9 cellular contexts compared by ENCODE assay signal in the genomic region with DNA sequence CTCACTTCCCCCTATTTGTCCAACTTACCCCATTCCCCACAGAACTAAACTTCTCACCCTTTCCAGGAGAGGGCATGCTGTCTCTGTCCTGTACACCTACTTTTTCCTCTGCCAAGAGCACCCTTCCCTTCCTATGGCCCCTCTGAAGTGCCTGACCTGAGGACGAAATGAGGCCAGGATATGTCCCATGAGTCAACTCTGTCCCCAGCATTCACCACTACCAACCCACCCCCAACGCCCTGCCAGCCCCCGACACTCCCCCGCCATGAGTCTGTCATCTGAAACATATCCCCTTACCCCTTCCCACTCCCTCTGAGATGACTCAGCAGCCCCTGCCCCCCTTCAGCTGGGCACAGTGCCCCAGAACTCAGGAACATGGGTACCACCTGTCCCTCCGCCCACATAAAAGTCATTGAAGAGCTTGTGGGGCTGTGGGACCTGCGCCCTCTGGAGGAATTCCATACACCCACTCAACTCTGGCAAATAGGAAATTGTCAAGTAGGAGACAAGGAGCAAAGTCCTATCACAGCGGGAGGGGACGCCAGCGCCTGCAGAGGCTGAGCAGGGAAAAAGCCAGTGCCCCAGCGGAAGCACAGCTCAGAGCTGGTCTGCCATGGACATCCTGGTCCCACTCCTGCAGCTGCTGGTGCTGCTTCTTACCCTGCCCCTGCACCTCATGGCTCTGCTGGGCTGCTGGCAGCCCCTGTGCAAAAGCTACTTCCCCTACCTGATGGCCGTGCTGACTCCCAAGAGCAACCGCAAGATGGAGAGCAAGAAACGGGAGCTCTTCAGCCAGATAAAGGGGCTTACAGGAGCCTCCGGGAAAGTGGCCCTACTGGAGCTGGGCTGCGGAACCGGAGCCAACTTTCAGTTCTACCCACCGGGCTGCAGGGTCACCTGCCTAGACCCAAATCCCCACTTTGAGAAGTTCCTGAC. TPM values are rescaled to one million over a fixed set of nuclear protein-coding genes. Genes with fewer than 3 reads are reported as not detected.
DNase-seq lines count a peak whose midpoint lies in the region; ATAC-seq, FAIRE-seq and TF ChIP-seq lines count a peak whose summit lies in the region.
"Had no signal": no experiment of that assay in that cellular context is flagged by ENCODE, and none has a peak within 500 bp of the region (broad histone marks: within the 10 kb centered on the region; RNA-seq: fewer than 3 reads in every experiment).

No MANE protein-coding gene starts in this region.

- no peaks in the 10 kb centered on the region for H3K9me1 ChIP-seq in K562 (ENCODE audit: control insufficient read depth, insufficient read depth, low read length)
- no peaks in the 10 kb centered on the region for H3K9me1 ChIP-seq in keratinocyte (ENCODE audit: control insufficient read depth, extremely low read depth, insufficient read depth, low read length)

- no peak overlapping the region for H3K27ac Mint-ChIP-seq in activated naive CD4-positive, alpha-beta T cell treated with anti-CD3 and anti-CD28 coated beads for 36 hours
- no peak overlapping the region for H3K27ac Mint-ChIP-seq in stimulated activated naive CD8-positive, alpha-beta T cell treated with anti-CD3 and anti-CD28 coated beads, Interleukin-15, amount 100 ng/mL, for 72 hours

- dilution Hi-C loops in keratinocyte (cut with MboI; ENCODE audit: extremely low pct_ligation_motif_present, low sequenced_read_pairs) = no loop called here

- POLR2A ChIA-PET in K562 (lab: Yijun Ruan, JAX) = interaction anchor here (0.6 to 1.4 kb wide), 3 partner anchors 13 to 82 kb away, joined by 3 to 4 read pairs (median 3); no protein-coding TSS in a partner anchor

- CTCF ChIA-PET in activated naive CD4-positive, alpha-beta T cell treated with anti-CD3 and anti-CD28 coated beads for 36 hours (lab: Charles Lee) = interaction anchor here (0.7 to 1.0 kb wide), 2 partner anchors 14 to 25 kb away, joined by 3 to 4 read pairs; no protein-coding TSS in a partner anchor
- CTCF ChIA-PET in K562 (lab: Yijun Ruan, JAX; ENCODE audit: low intra/inter-chr PET ratio) = interaction anchor here (0.8 kb wide), 1 partner anchor 56 kb away, joined by 3 read pairs; no protein-coding TSS in a partner anchor

- peaks cover 29 to 50% of the 10 kb centered on the region in 2 experiments for H3K27me3 ChIP-seq in K562 (ENCODE audit: control insufficient read depth in 2 of 2, insufficient read depth in 2 of 2, low read length in 2 of 2)
- peaks cover 12% of the 10 kb centered on the region for H3K27me3 ChIP-seq in keratinocyte (ENCODE audit: control insufficient read depth, extremely low read depth, insufficient read depth, low read length)

- TF ChIP-seq RAD21 in K562 (CRISPR knock-in tag; conservative IDR thresholded peaks at IDR 0.05 in 1 of 2, IDR thresholded peaks at IDR 0.05 in 1 of 2) = peak in 1 of 2 experiments; percentile 22; a peak in 3 of 4 replicates

- H3K27me3 Mint-ChIP-seq in activated naive CD4-positive, alpha-beta T cell treated with anti-CD3 and anti-CD28 coated beads for 36 hours (ENCODE audit: low read depth) = peaks cover 16% of the 10 kb centered on the region
- H3K27me3 Mint-ChIP-seq in stimulated activated naive CD8-positive, alpha-beta T cell treated with anti-CD3 and anti-CD28 coated beads, Interleukin-15, amount 100 ng/mL, for 72 hours = peaks cover 33% of the 10 kb centered on the region

- no peak for TF ChIP-seq POLR2A in K562 (conservative IDR thresholded peaks at IDR 0.05)

- TF ChIP-seq EP300 in K562 (IDR thresholded peaks at IDR 0.05; ENCODE audit: low read length) = no peak

- H3K36me3 Mint-ChIP-seq in activated naive CD4-positive, alpha-beta T cell treated with anti-CD3 and anti-CD28 coated beads for 36 hours (ENCODE audit: low read depth) = no peaks in the 10 kb centered on the region

- BruUV-seq in K562 (replicated peaks; lab: Mats Ljungman, UMichigan) = no TSS peak

- FAIRE-seq in K562 (lab: Jason Lieb, UNC) (peak; percentile 79), keratinocyte (lab: Jason Lieb, UNC) (no peak)

- H3K79me2 ChIP-seq in K562 (ENCODE audit: control insufficient read depth, insufficient read depth, low read length) (no peaks in the 10 kb centered on the region), keratinocyte (ENCODE audit: control insufficient read depth, insufficient read depth, low read length) (no peaks in the 10 kb centered on the region)

- no peak overlapping the region; the same call in 2 of the 3 replicates for H3K27ac ChIP-seq in K562 (ENCODE audit: extremely low read depth, low read depth, low read length)
- no peak overlapping the region for H3K27ac ChIP-seq in keratinocyte (ENCODE audit: control insufficient read depth, insufficient read depth, low read length)

- H3K36me3 ChIP-seq in K562 (ENCODE audit: control insufficient read depth, insufficient read depth, low read length) (no peaks in the 10 kb centered on the region), keratinocyte (ENCODE audit: control insufficient read depth in 2 of 2, extremely low read depth in 1 of 2, insufficient read depth in 2 of 2, low read length in 2 of 2) (no peaks in the 10 kb centered on the region)

- peak overlapping the region; percentile 66 for H3K4me2 ChIP-seq in K562 (ENCODE audit: insufficient read depth, low read length)
- H3K4me2 ChIP-seq in keratinocyte (ENCODE audit: control insufficient read depth, extremely low read depth, insufficient read depth, low read depth, low read length) = no peak overlapping the region

- H2AFZ ChIP-seq in K562 (ENCODE audit: low read depth, low read length) (peak overlapping the region; percentile 84), keratinocyte (ENCODE audit: control insufficient read depth, low read length) (no peak overlapping the region)

- H3K4me3 Mint-ChIP-seq in activated naive CD4-positive, alpha-beta T cell treated with anti-CD3 and anti-CD28 coated beads for 36 hours = no peak overlapping the region
- H3K4me3 Mint-ChIP-seq in stimulated activated naive CD8-positive, alpha-beta T cell treated with anti-CD3 and anti-CD28 coated beads, Interleukin-15, amount 100 ng/mL, for 72 hours = peak overlapping the region in 1 of 2 donors; percentile 54

- peak overlapping the region; percentile 29 for H3K4me3 ChIP-seq in K562
- no peak overlapping the region for H3K4me3 ChIP-seq in keratinocyte (ENCODE audit: control insufficient read depth in 2 of 3, extremely low read depth in 1 of 3, insufficient read depth in 2 of 3, low read depth in 1 of 3, low read length in 3 of 3)

- H3K9me3 Mint-ChIP-seq in activated naive CD4-positive, alpha-beta T cell treated with anti-CD3 and anti-CD28 coated beads for 36 hours = no peaks in the 10 kb centered on the region
- H3K9me3 Mint-ChIP-seq in stimulated activated naive CD8-positive, alpha-beta T cell treated with anti-CD3 and anti-CD28 coated beads, Interleukin-15, amount 100 ng/mL, for 72 hours = no peaks in the 10 kb centered on the region

- peak overlapping the region in 1 of 2 experiments; percentile 84; a peak in 2 of 4 replicates for H3K9ac ChIP-seq in K562 (ENCODE audit: insufficient read depth in 1 of 2, low read depth in 2 of 2, low read length in 2 of 2)
- H3K9ac ChIP-seq in keratinocyte (ENCODE audit: control insufficient read depth, extremely low read depth, insufficient read depth, low read length) = no peak overlapping the region

- peak; percentile 55 to 80 (median 64) for TF ChIP-seq CTCF in K562 (IDR thresholded peaks at IDR 0.05 in 2 of 3, conservative IDR thresholded peaks at IDR 0.05 in 1 of 3; ENCODE audit: insufficient read depth in 2 of 3, low read depth in 1 of 3, low read length in 3 of 3)
- TF ChIP-seq CTCF in keratinocyte (optimal IDR thresholded peaks at IDR 0.05 in 1 of 3, IDR thresholded peaks at IDR 0.05 in 1 of 3, conservative IDR thresholded peaks at IDR 0.05 in 1 of 3; ENCODE audit: extremely low read depth in 1 of 3, insufficient read depth in 2 of 3, low read length in 3 of 3) = peak; percentile 11 to 68 (median 33)

- DNase-seq in activated naive CD4-positive, alpha-beta T cell treated with Interleukin-2 at 50 U/mL for 16 hours = peak; percentile 4
- DNase-seq in activated naive CD4-positive, alpha-beta T cell treated with anti-CD3 and anti-CD28 coated beads for 36 hours = no peak
- DNase-seq in NCI-H2227 treated with DMSO at 0.1 percent for 48 hours (lab: John Stamatoyannopoulos, UW) (peak; percentile 31), K562 (ENCODE audit: extremely low read depth in 1 of 4, low spot score in 3 of 4) (peak in 3 of 4 experiments; percentile 20 to 71 (median 56)), keratinocyte (ENCODE audit: low read depth, low spot score) (no peak)
- DNase-seq in stimulated activated naive CD8-positive, alpha-beta T cell treated with anti-CD3 and anti-CD28 coated beads, Interleukin-15, amount 100 ng/mL, for 72 hours = no peak

- WGBS in K562 (ENCODE audit: insufficient coverage, low coverage, missing lambda C conversion rate) = 6% methylated on average over 17 of the region's 17 CpGs

- peaks cover 6% of the 10 kb centered on the region for H3K4me1 Mint-ChIP-seq in activated naive CD4-positive, alpha-beta T cell treated with anti-CD3 and anti-CD28 coated beads for 36 hours (ENCODE audit: low read depth)
- peaks cover 14% of the 10 kb centered on the region for H3K4me1 Mint-ChIP-seq in stimulated activated naive CD8-positive, alpha-beta T cell treated with anti-CD3 and anti-CD28 coated beads, Interleukin-15, amount 100 ng/mL, for 72 hours

- H4K20me1 ChIP-seq in K562 (replicated peaks; ENCODE audit: control insufficient read depth, insufficient read depth, low read length) (no peaks in the 10 kb centered on the region), keratinocyte (ENCODE audit: control insufficient read depth, extremely low read depth, insufficient read depth, low read length) (no peaks in the 10 kb centered on the region)

- in situ Hi-C loops in K562 (cut with MboI) = no loop called here

- H3K4me1 ChIP-seq in K562 (replicated peaks in 1 of 2; ENCODE audit: control insufficient read depth in 2 of 2, insufficient read depth in 2 of 2, low read length in 2 of 2) = peaks cover 0 to 11% of the 10 kb centered on the region in 2 experiments; a peak in 2 of 5 replicates
- no peaks in the 10 kb centered on the region for H3K4me1 ChIP-seq in keratinocyte (ENCODE audit: control insufficient read depth, extremely low read depth, insufficient read depth, low read length)

- ATAC-seq in K562 (peak; percentile 84), GM18873 (IDR thresholded peaks at IDR 0.05; ENCODE audit: low FRiP score, unreplicated experiment) (no peak), GM18867 (IDR thresholded peaks at IDR 0.05; ENCODE audit: unreplicated experiment) (no peak)
- ATAC-seq in stimulated activated naive CD8-positive, alpha-beta T cell treated with anti-CD3 and anti-CD28 coated beads, Interleukin-15, amount 100 ng/mL, for 72 hours = peak; percentile 70

- intact Hi-C loops in activated naive CD4-positive, alpha-beta T cell treated with anti-CD3 and anti-CD28 coated beads for 36 hours (cut with micrococcal nuclease) = loop anchor here (1.0 kb wide), 1 partner anchor 56 kb away; no protein-coding TSS in a partner anchor
- intact Hi-C loops in K562 (cut with micrococcal nuclease) = loop anchor here (1.0 to 2.0 kb wide), 3 partner anchors 25 to 56 kb away; a partner anchor contains a TSS

- H3K9me3 ChIP-seq in K562 (replicated peaks; ENCODE audit: control insufficient read depth, insufficient read depth, low read depth, low read length) (no peaks in the 10 kb centered on the region), keratinocyte (ENCODE audit: control insufficient read depth, low read depth, low read length) (no peaks in the 10 kb centered on the region)

RNA-seq across cellular contexts. Expression of a gene that starts 26.3 kb away (rescaled TPM):
- 1 to 10 TPM; 3.9 to 4.8 TPM for total RNA-seq in activated naive CD4-positive, alpha-beta T cell treated with anti-CD3 and anti-CD28 coated beads for 36 hours
- total RNA-seq in K562 (2011; cell fraction: chromatin; rRNA removed; ENCODE audit: low replicate concordance) = 5.3 and 10.3 TPM in 2 replicates
- total RNA-seq in K562 (2011; cell fraction: nucleolus; rRNA removed) = 6.2 and 6.7 TPM in 2 replicates
- 7.4 and 7.6 TPM in 2 replicates for total RNA-seq in K562 (2011; cell fraction: nucleoplasm; rRNA removed)
- total RNA-seq in K562 (2014; rRNA removed) (0.18 and 0.57 TPM in 2 replicates), K562 (2014; rRNA removed; fragmentation: Illumina TruSeq; extraction: Trizol) (0.41 and 0.55 TPM in 2 replicates), K562 (2015; rRNA removed; fragmentation: Illumina TruSeq; extraction: Trizol) (0.53 and 0.58 TPM in 2 replicates), K562 (2021) (1.9 and 2.3 TPM in 2 replicates)
- polyA plus RNA-seq in K562 (2011; rRNA removed) (0.67 and 1.6 TPM in 2 replicates), K562 (2014; fragmentation: Illumina TruSeq; extraction: Trizol) (1.1 and 1.4 TPM in 2 replicates), K562 (2014; fragmentation: Nextera tagmentation; extraction: Ambion mirVana) (under 1 TPM in 1 of 2 experiments, not detected in 1; 0.11 TPM), K562 (2014; rRNA removed) (0.54 and 0.96 TPM in 2 replicates), keratinocyte (0.04 to 0.19 TPM (median 0.07 TPM) in 3 replicates)
- 0.89 and 0.93 TPM in 2 replicates for polyA plus RNA-seq in K562 (2011; cell fraction: cytosol; rRNA removed)
- polyA plus RNA-seq in K562 (2011; cell fraction: nucleus; rRNA removed) = 12.9 and 17.7 TPM in 2 replicates
- 1.0 and 2.6 TPM in 2 replicates for polyA plus RNA-seq in K562 (2012)
- polyA minus RNA-seq in K562 (2011; rRNA and poly(A)+ RNA removed) = 0.46 and 0.57 TPM in 2 replicates
- not detected in 2 replicates for polyA minus RNA-seq in K562 (2011; cell fraction: cytosol; rRNA and poly(A)+ RNA removed)
- polyA minus RNA-seq in K562 (2011; cell fraction: nucleus; rRNA and poly(A)+ RNA removed) = 1.6 and 2.3 TPM in 2 replicates
- polyA plus RNA-seq in keratinocyte (2011; ENCODE audit: low read depth) = 0.44 TPM
- 0.27 TPM in 1 of 2 replicates, not detected in the other for polyA plus RNA-seq in keratinocyte (2011; cell fraction: cytosol; rRNA removed)
- 0.45 and 0.51 TPM in 2 replicates for polyA plus RNA-seq in keratinocyte (2011; cell fraction: nucleus; rRNA removed)
- 0.24 and 0.95 TPM in 2 replicates for polyA plus RNA-seq in keratinocyte (2012; ENCODE audit: low replicate concordance)
- 0.20 TPM in 1 of 3 replicates, not detected in the others for polyA minus RNA-seq in keratinocyte
- polyA minus RNA-seq in keratinocyte (2011; cell fraction: cytosol; rRNA and poly(A)+ RNA removed) = not detected
- polyA minus RNA-seq in keratinocyte (2011; cell fraction: nucleus; rRNA and poly(A)+ RNA removed) = not detected in 2 replicates

RNA-seq across cellular contexts. Expression of a gene that starts 34.4 kb away (rescaled TPM):
- total RNA-seq in activated naive CD4-positive, alpha-beta T cell treated with anti-CD3 and anti-CD28 coated beads for 36 hours = 100 to 1,000 TPM; 118 to 124 TPM
- total RNA-seq in K562 (2011; cell fraction: chromatin; rRNA removed; ENCODE audit: low replicate concordance) = 9.0 and 26.9 TPM in 2 replicates
- total RNA-seq in K562 (2011; cell fraction: nucleolus; rRNA removed) = 23.7 and 30.0 TPM in 2 replicates
- 23.8 and 24.1 TPM in 2 replicates for total RNA-seq in K562 (2011; cell fraction: nucleoplasm; rRNA removed)
- 124 and 125 TPM in 2 replicates for total RNA-seq in K562 (2014; rRNA removed)
- total RNA-seq in K562 (2014; rRNA removed; fragmentation: Illumina TruSeq; extraction: Trizol) = 52.1 and 75.2 TPM in 2 replicates
- total RNA-seq in K562 (2015; rRNA removed; fragmentation: Illumina TruSeq; extraction: Trizol) = 82.9 and 84.6 TPM in 2 replicates
- total RNA-seq in K562 (2021) = 81.8 and 83.5 TPM in 2 replicates
- 86.4 and 95.8 TPM in 2 replicates for polyA plus RNA-seq in K562 (2011; rRNA removed)
- polyA plus RNA-seq in K562 (2011; cell fraction: cytosol; rRNA removed) = 120 and 170 TPM in 2 replicates
- polyA plus RNA-seq in K562 (2011; cell fraction: nucleus; rRNA removed) = 46.8 and 53.7 TPM in 2 replicates
- polyA plus RNA-seq in K562 (2012) = 100 and 125 TPM in 2 replicates
- polyA plus RNA-seq in K562 (2014; fragmentation: Illumina TruSeq; extraction: Trizol) = 98.8 and 108 TPM in 2 replicates
- 100 to 1,000 TPM; 122 to 139 TPM for polyA plus RNA-seq in K562 (2014; fragmentation: Nextera tagmentation; extraction: Ambion mirVana)
- polyA plus RNA-seq in K562 (2014; rRNA removed) = 134 and 161 TPM in 2 replicates
- polyA minus RNA-seq in K562 (2011; rRNA and poly(A)+ RNA removed) = 34.1 and 43.5 TPM in 2 replicates
- polyA minus RNA-seq in K562 (2011; cell fraction: cytosol; rRNA and poly(A)+ RNA removed) = 22.0 and 22.4 TPM in 2 replicates
- polyA minus RNA-seq in K562 (2011; cell fraction: nucleus; rRNA and poly(A)+ RNA removed) = 9.7 and 9.8 TPM in 2 replicates
- polyA plus RNA-seq in keratinocyte = 53.1 to 68.2 TPM (median 62.5 TPM) in 3 replicates
- polyA plus RNA-seq in keratinocyte (2011; ENCODE audit: low read depth) = 27.4 TPM
- 47.9 and 70.6 TPM in 2 replicates for polyA plus RNA-seq in keratinocyte (2011; cell fraction: cytosol; rRNA removed)
- polyA plus RNA-seq in keratinocyte (2011; cell fraction: nucleus; rRNA removed) = 17.0 and 20.4 TPM in 2 replicates
- 39.8 and 73.4 TPM in 2 replicates for polyA plus RNA-seq in keratinocyte (2012; ENCODE audit: low replicate concordance)
- 25.8 to 32.3 TPM (median 31.8 TPM) in 3 replicates for polyA minus RNA-seq in keratinocyte
- 25.7 TPM for polyA minus RNA-seq in keratinocyte (2011; cell fraction: cytosol; rRNA and poly(A)+ RNA removed)
- polyA minus RNA-seq in keratinocyte (2011; cell fraction: nucleus; rRNA and poly(A)+ RNA removed) = 5.3 and 10.4 TPM in 2 replicates

RNA-seq across cellular contexts. Expression of a gene that starts 38.8 kb away (rescaled TPM):
- total RNA-seq in activated naive CD4-positive, alpha-beta T cell treated with anti-CD3 and anti-CD28 coated beads for 36 hours = 1 to 10 TPM; 2.1 to 2.6 TPM
- 10.5 and 25.4 TPM in 2 replicates for total RNA-seq in K562 (2011; cell fraction: chromatin; rRNA removed; ENCODE audit: low replicate concordance)
- 12.8 and 20.5 TPM in 2 replicates for total RNA-seq in K562 (2011; cell fraction: nucleolus; rRNA removed)
- 12.5 and 18.9 TPM in 2 replicates for total RNA-seq in K562 (2011; cell fraction: nucleoplasm; rRNA removed)
- 1.7 TPM in 1 of 2 replicates, not detected in the other for total RNA-seq in K562 (2014; rRNA removed)
- total RNA-seq in K562 (2014; rRNA removed; fragmentation: Illumina TruSeq; extraction: Trizol) = 1.1 and 1.5 TPM in 2 replicates
- total RNA-seq in K562 (2015; rRNA removed; fragmentation: Illumina TruSeq; extraction: Trizol) = 0.60 and 2.0 TPM in 2 replicates
- 1.0 and 1.5 TPM in 2 replicates for total RNA-seq in K562 (2021)
- polyA plus RNA-seq in K562 (2011; rRNA removed) = 1.6 TPM in 2 replicates
- polyA plus RNA-seq in K562 (2011; cell fraction: cytosol; rRNA removed) = 0.56 and 0.92 TPM in 2 replicates
- 5.6 and 6.6 TPM in 2 replicates for polyA plus RNA-seq in K562 (2011; cell fraction: nucleus; rRNA removed)
- polyA plus RNA-seq in K562 (2012) = 0.52 and 2.5 TPM in 2 replicates
- 0.21 and 0.28 TPM in 2 replicates for polyA plus RNA-seq in K562 (2014; fragmentation: Illumina TruSeq; extraction: Trizol)
- under 1 TPM; 0.41 to 0.46 TPM for polyA plus RNA-seq in K562 (2014; fragmentation: Nextera tagmentation; extraction: Ambion mirVana)
- 0.62 and 1.2 TPM in 2 replicates for polyA plus RNA-seq in K562 (2014; rRNA removed)
- polyA minus RNA-seq in K562 (2011; rRNA and poly(A)+ RNA removed) = 2.8 and 4.0 TPM in 2 replicates
- polyA minus RNA-seq in K562 (2011; cell fraction: cytosol; rRNA and poly(A)+ RNA removed) = 1.1 TPM in 1 of 2 replicates, not detected in the other
- 5.1 and 6.1 TPM in 2 replicates for polyA minus RNA-seq in K562 (2011; cell fraction: nucleus; rRNA and poly(A)+ RNA removed)
- polyA plus RNA-seq in keratinocyte = 0.67 to 1.2 TPM (median 0.77 TPM) in 3 replicates
- polyA plus RNA-seq in keratinocyte (2011; ENCODE audit: low read depth) = not detected
- polyA plus RNA-seq in keratinocyte (2011; cell fraction: cytosol; rRNA removed) = 0.18 and 0.47 TPM in 2 replicates
- polyA plus RNA-seq in keratinocyte (2011; cell fraction: nucleus; rRNA removed) = 3.4 and 5.0 TPM in 2 replicates
- polyA plus RNA-seq in keratinocyte (2012; ENCODE audit: low replicate concordance) = 0.79 and 1.8 TPM in 2 replicates
- 1.2 to 2.9 TPM (median 2.1 TPM) in 3 replicates for polyA minus RNA-seq in keratinocyte
- not detected for polyA minus RNA-seq in keratinocyte (2011; cell fraction: cytosol; rRNA and poly(A)+ RNA removed)
- polyA minus RNA-seq in keratinocyte (2011; cell fraction: nucleus; rRNA and poly(A)+ RNA removed) = not detected in 2 replicates

RNA-seq across cellular contexts. Expression of a gene that starts 44.7 kb away (rescaled TPM):
- not detected for total RNA-seq in activated naive CD4-positive, alpha-beta T cell treated with anti-CD3 and anti-CD28 coated beads for 36 hours
- total RNA-seq in K562 (2011; cell fraction: chromatin; rRNA removed; ENCODE audit: low replicate concordance) = not detected in 2 replicates
- not detected in 2 replicates for total RNA-seq in K562 (2011; cell fraction: nucleolus; rRNA removed)
- not detected in 2 replicates for total RNA-seq in K562 (2011; cell fraction: nucleoplasm; rRNA removed)
- total RNA-seq in K562 (2014; rRNA removed) (not detected in 2 replicates), K562 (2014; rRNA removed; fragmentation: Illumina TruSeq; extraction: Trizol) (not detected in 2 replicates), K562 (2015; rRNA removed; fragmentation: Illumina TruSeq; extraction: Trizol) (not detected in 2 replicates), K562 (2021) (not detected in 2 replicates)
- polyA plus RNA-seq in K562 (2011; rRNA removed) (not detected in 2 replicates), K562 (2014; fragmentation: Illumina TruSeq; extraction: Trizol) (not detected in 2 replicates), K562 (2014; fragmentation: Nextera tagmentation; extraction: Ambion mirVana) (not detected), K562 (2014; rRNA removed) (not detected in 2 replicates), keratinocyte (not detected in 3 replicates)
- not detected in 2 replicates for polyA plus RNA-seq in K562 (2011; cell fraction: cytosol; rRNA removed)
- polyA plus RNA-seq in K562 (2011; cell fraction: nucleus; rRNA removed) = not detected in 2 replicates
- polyA plus RNA-seq in K562 (2012) = not detected in 2 replicates
- not detected in 2 replicates for polyA minus RNA-seq in K562 (2011; rRNA and poly(A)+ RNA removed)
- not detected in 2 replicates for polyA minus RNA-seq in K562 (2011; cell fraction: cytosol; rRNA and poly(A)+ RNA removed)
- polyA minus RNA-seq in K562 (2011; cell fraction: nucleus; rRNA and poly(A)+ RNA removed) = not detected in 2 replicates
- polyA plus RNA-seq in keratinocyte (2011; ENCODE audit: low read depth) = not detected
- not detected in 2 replicates for polyA plus RNA-seq in keratinocyte (2011; cell fraction: cytosol; rRNA removed)
- polyA plus RNA-seq in keratinocyte (2011; cell fraction: nucleus; rRNA removed) = not detected in 2 replicates
- not detected in 2 replicates for polyA plus RNA-seq in keratinocyte (2012; ENCODE audit: low replicate concordance)
- polyA minus RNA-seq in keratinocyte = not detected in 3 replicates
- polyA minus RNA-seq in keratinocyte (2011; cell fraction: cytosol; rRNA and poly(A)+ RNA removed) = not detected
- not detected in 2 replicates for polyA minus RNA-seq in keratinocyte (2011; cell fraction: nucleus; rRNA and poly(A)+ RNA removed)
- total RNA-seq: glomerular endothelial cell had no signal

RNA-seq across cellular contexts. Expression of a gene that starts 47.4 kb away (rescaled TPM):
- 10 to 100 TPM; 62.3 to 73.6 TPM for total RNA-seq in activated naive CD4-positive, alpha-beta T cell treated with anti-CD3 and anti-CD28 coated beads for 36 hours
- total RNA-seq in K562 (2011; cell fraction: chromatin; rRNA removed; ENCODE audit: low replicate concordance) = 272 and 331 TPM in 2 replicates
- 598 and 672 TPM in 2 replicates for total RNA-seq in K562 (2011; cell fraction: nucleolus; rRNA removed)
- total RNA-seq in K562 (2011; cell fraction: nucleoplasm; rRNA removed) = 455 and 604 TPM in 2 replicates
- total RNA-seq in K562 (2014; rRNA removed) = 425 and 433 TPM in 2 replicates
- 411 and 413 TPM in 2 replicates for total RNA-seq in K562 (2014; rRNA removed; fragmentation: Illumina TruSeq; extraction: Trizol)
- 706 and 735 TPM in 2 replicates for total RNA-seq in K562 (2015; rRNA removed; fragmentation: Illumina TruSeq; extraction: Trizol)
- total RNA-seq in K562 (2021) = 412 and 416 TPM in 2 replicates
- polyA plus RNA-seq in K562 (2011; rRNA removed) = 219 and 313 TPM in 2 replicates
- polyA plus RNA-seq in K562 (2011; cell fraction: cytosol; rRNA removed) = 416 and 450 TPM in 2 replicates
- polyA plus RNA-seq in K562 (2011; cell fraction: nucleus; rRNA removed) = 74.3 and 108 TPM in 2 replicates
- polyA plus RNA-seq in K562 (2012) = 824 and 1,019 TPM in 2 replicates
- 408 and 431 TPM in 2 replicates for polyA plus RNA-seq in K562 (2014; fragmentation: Illumina TruSeq; extraction: Trizol)
- 100 to 1,000 TPM; 531 to 576 TPM for polyA plus RNA-seq in K562 (2014; fragmentation: Nextera tagmentation; extraction: Ambion mirVana)
- polyA plus RNA-seq in K562 (2014; rRNA removed) = 501 and 655 TPM in 2 replicates
- polyA minus RNA-seq in K562 (2011; rRNA and poly(A)+ RNA removed) = 261 and 331 TPM in 2 replicates
- 98.5 and 116 TPM in 2 replicates for polyA minus RNA-seq in K562 (2011; cell fraction: cytosol; rRNA and poly(A)+ RNA removed)
- polyA minus RNA-seq in K562 (2011; cell fraction: nucleus; rRNA and poly(A)+ RNA removed) = 19.3 and 46.9 TPM in 2 replicates
- polyA plus RNA-seq in keratinocyte = 517 to 917 TPM (median 749 TPM) in 3 replicates
- polyA plus RNA-seq in keratinocyte (2011; ENCODE audit: low read depth) = 290 TPM
- polyA plus RNA-seq in keratinocyte (2011; cell fraction: cytosol; rRNA removed) = 762 and 937 TPM in 2 replicates
- polyA plus RNA-seq in keratinocyte (2011; cell fraction: nucleus; rRNA removed) = 747 and 954 TPM in 2 replicates
- polyA plus RNA-seq in keratinocyte (2012; ENCODE audit: low replicate concordance) = 609 and 814 TPM in 2 replicates
- 130 to 440 TPM (median 416 TPM) in 3 replicates for polyA minus RNA-seq in keratinocyte
- polyA minus RNA-seq in keratinocyte (2011; cell fraction: cytosol; rRNA and poly(A)+ RNA removed) = 361 TPM
- 155 and 221 TPM in 2 replicates for polyA minus RNA-seq in keratinocyte (2011; cell fraction: nucleus; rRNA and poly(A)+ RNA removed)

Comparison
In these comparisons a context has a peak if more than half of its experiments do, and no peak if none do; other contexts are left out.
1. DNase-seq: peak in activated naive CD4-positive, alpha-beta T cell treated with Interleukin-2 at 50 U/mL for 16 hours (single experiment), NCI-H2227 treated with DMSO at 0.1 percent for 48 hours (single experiment) and K562 (3 of 4); none in activated naive CD4-positive, alpha-beta T cell treated with anti-CD3 and anti-CD28 coated beads for 36 hours (single experiment), keratinocyte (single experiment) and stimulated activated naive CD8-positive, alpha-beta T cell treated with anti-CD3 and anti-CD28 coated beads, Interleukin-15, amount 100 ng/mL, for 72 hours (0 of 2).
2. ATAC-seq: peak in K562 (single experiment) and stimulated activated naive CD8-positive, alpha-beta T cell treated with anti-CD3 and anti-CD28 coated beads, Interleukin-15, amount 100 ng/mL, for 72 hours (single experiment); none in GM18873 (single experiment) and GM18867 (single experiment).